ENCODE assay signal across 8 cellular contexts in the genomic region with DNA sequence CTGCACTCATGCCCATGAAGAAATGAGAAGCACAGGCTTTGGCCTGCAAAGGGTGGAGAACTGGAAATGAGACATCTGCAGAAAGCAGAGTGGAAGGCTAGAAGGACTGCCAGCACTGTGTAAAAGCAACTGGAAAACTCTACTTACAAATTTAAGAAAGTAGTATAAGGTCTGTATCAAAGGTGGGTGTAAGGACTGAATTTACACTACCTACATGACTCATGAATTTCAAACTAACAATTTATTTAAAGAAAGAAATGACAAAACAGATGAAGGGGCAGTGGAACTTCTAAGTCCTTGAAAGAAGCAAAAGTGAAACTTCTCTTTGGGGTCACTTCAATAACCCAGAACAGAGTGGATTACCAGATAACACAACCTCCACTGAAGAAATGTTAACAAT.
DNase-seq lines count a peak whose midpoint lies in the region; ATAC-seq and TF ChIP-seq lines count a peak whose summit lies in the region.

No MANE protein-coding gene starts in this region.

- H3K9me3 ChIP-seq in GM23248 (ENCODE audit: low read depth): no peaks in the 10 kb centered on the region

- H3K4me1 ChIP-seq in GM23248 (ENCODE audit: insufficient read depth): no peaks in the 10 kb centered on the region

- in situ Hi-C loops in GM23248 (cut with MboI): no loop called here

- H3K4me3 ChIP-seq in GM23248 (peak overlapping the region; percentile 48), coronary artery (no peak overlapping the region)

- H3K4me2 ChIP-seq in GM23248 (ENCODE audit: unreplicated experiment): peak overlapping the region; percentile 56

- peaks cover 29 to 33% of the 10 kb centered on the region in 2 donors for H3K4me1 Mint-ChIP-seq in natural killer cell treated with Interleukin-12 subunit alpha and Interleukin-12 subunit beta and Interleukin-15 and Interleukin-18, amount 100 ng/mL, for 72 hours (ENCODE audit: low read depth in 2 of 2)

- 0 out of 2 replicates have a peak, but pooled peaks cover 26% of the 10 kb centered on the region for H3K79me2 ChIP-seq in GM23248 (ENCODE audit: insufficient read depth)

- TF ChIP-seq CTCF in coronary artery (IDR thresholded peaks at IDR 0.05): no peak

- peak; percentile 56 to 68 for ATAC-seq in activated CD4-positive, CD25-positive, alpha-beta regulatory T cell treated with anti-CD3 and anti-CD28 coated beads, Interleukin-2, amount 50 U/mL, for 24 hours
- peak; percentile 73 for ATAC-seq in HG03565 (IDR thresholded peaks at IDR 0.05; ENCODE audit: unreplicated experiment)
- peak; percentile 60 to 61 for ATAC-seq in natural killer cell treated with Interleukin-12 subunit alpha and Interleukin-12 subunit beta and Interleukin-15 and Interleukin-18, amount 100 ng/mL, for 72 hours

- no peak overlapping the region for H3K27ac ChIP-seq in GM23248
- no peak overlapping the region for H3K27ac ChIP-seq in coronary artery

- H3K9me3 Mint-ChIP-seq in natural killer cell treated with Interleukin-12 subunit alpha and Interleukin-12 subunit beta and Interleukin-15 and Interleukin-18, amount 100 ng/mL, for 72 hours: peaks cover 4% of the 10 kb centered on the region

- peak overlapping the region; percentile 61 for H3K4me3 Mint-ChIP-seq in natural killer cell treated with Interleukin-12 subunit alpha and Interleukin-12 subunit beta and Interleukin-15 and Interleukin-18, amount 100 ng/mL, for 72 hours

- H3K27ac Mint-ChIP-seq in natural killer cell treated with Interleukin-12 subunit alpha and Interleukin-12 subunit beta and Interleukin-15 and Interleukin-18, amount 100 ng/mL, for 72 hours: peak overlapping the region; percentile 50 to 82

- H3K36me3 ChIP-seq in GM23248 (ENCODE audit: low read depth): no peaks in the 10 kb centered on the region

- H3K9ac ChIP-seq in GM23248: peak overlapping the region; percentile 34; the same call in 1 of the 2 replicates

- no peaks in the 10 kb centered on the region for H3K27me3 Mint-ChIP-seq in natural killer cell treated with Interleukin-12 subunit alpha and Interleukin-12 subunit beta and Interleukin-15 and Interleukin-18, amount 100 ng/mL, for 72 hours

- H3K9me2 ChIP-seq in GM23248 (ENCODE audit: insufficient read depth): no peaks in the 10 kb centered on the region

- no peaks in the 10 kb centered on the region for H4K20me1 ChIP-seq in GM23248 (ENCODE audit: insufficient read depth)

- peaks cover 10% of the 10 kb centered on the region for H3K36me3 Mint-ChIP-seq in natural killer cell treated with Interleukin-12 subunit alpha and Interleukin-12 subunit beta and Interleukin-15 and Interleukin-18, amount 100 ng/mL, for 72 hours

- no peaks in the 10 kb centered on the region for H3K27me3 ChIP-seq in GM23248 (replicated peaks; ENCODE audit: insufficient read depth)

- DNase-seq in activated CD4-positive, CD25-positive, alpha-beta regulatory T cell treated with anti-CD3 and anti-CD28 coated beads, Interleukin-2, amount 50 U/mL, for 72 hours: no peak
- peak; percentile 10 for DNase-seq in GM23248
- DNase-seq in natural killer cell treated with Interleukin-12 subunit alpha and Interleukin-12 subunit beta and Interleukin-15 and Interleukin-18, amount 100 ng/mL, for 72 hours (ENCODE audit: low spot score): no peak
- no peak for DNase-seq in foreskin melanocyte
- DNase-seq in NCI-H2081 treated with DMSO at 0.1 percent for 48 hours (lab: John Stamatoyannopoulos, UW): no peak
- DNase-seq in coronary artery (ENCODE audit: low spot score): no peak

- no peaks in the 10 kb centered on the region for H3F3A ChIP-seq in GM23248 (ENCODE audit: insufficient read depth)

- 0 out of 2 replicates have a peak overlapping the region, but pooled peaks have one; percentile 6 for H2AFZ ChIP-seq in GM23248
